Comparison of ENCODE assay signal across 8 cellular contexts in the genomic region with DNA sequence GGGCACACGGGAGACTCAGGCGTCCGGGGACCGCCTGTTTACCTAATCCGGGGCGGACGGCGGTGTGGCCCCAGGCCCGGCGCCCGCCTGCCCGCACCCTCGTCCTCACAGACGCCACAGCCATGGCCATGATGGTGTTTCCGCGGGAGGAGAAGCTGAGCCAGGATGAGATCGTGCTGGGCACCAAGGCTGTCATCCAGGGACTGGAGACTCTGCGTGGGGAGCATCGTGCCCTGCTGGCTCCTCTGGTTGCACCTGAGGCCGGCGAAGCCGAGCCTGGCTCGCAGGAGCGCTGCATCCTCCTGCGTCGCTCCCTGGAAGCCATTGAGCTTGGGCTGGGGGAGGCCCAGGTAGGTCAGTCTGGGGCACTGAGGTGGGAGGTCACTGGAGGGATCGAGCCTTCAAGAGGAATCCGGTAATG. TPM values are rescaled to one million over a fixed set of nuclear protein-coding genes. Genes with fewer than 3 reads are reported as not detected.
A peak's percentile ranks its signal among the peaks of the same experiment; 100 is the strongest.
DNase-seq lines count a peak whose midpoint lies in the region; ATAC-seq and TF ChIP-seq lines count a peak whose summit lies in the region.

No MANE protein-coding gene starts in this region.

- H3K9ac ChIP-seq in IMR-90 (ENCODE audit: low read depth, low read length), result peak overlapping the region; percentile 88

- in situ Hi-C loops in IMR-90 (cut with MboI; ENCODE audit: low sequenced_read_pairs), result no loop called here

- H2AK5ac ChIP-seq in IMR-90 (ENCODE audit: low read depth, low read length), result peak overlapping the region; percentile 80

- WGBS in IMR-90 (ENCODE audit: extremely low coverage in 2 of 2, insufficient read length in 1 of 2), 2 experiments, result 3% methylated on average over 18 of the region's 28 CpGs; no CpG with 5 or more reads in 1 of the 2 experiments

- no peak overlapping the region for H2BK20ac ChIP-seq in IMR-90 (ENCODE audit: low read depth, low read length)

- intact Hi-C loops in IMR-90 (cut with micrococcal nuclease), result loop anchor here (2.0 kb wide), 2 partner anchors 36 to 188 kb away; a partner anchor contains a TSS

- no TSS peak for BruUV-seq in IMR-90 (replicated peaks; lab: Mats Ljungman, UMichigan)

- POLR2A ChIA-PET in IMR-90 (lab: Charles Lee; ENCODE audit: unreplicated experiment), result no interaction called here

- H2AK9ac ChIP-seq in IMR-90 (replicated peaks; ENCODE audit: low read depth, low read length, poor library complexity), result peak overlapping the region; percentile 96

- peak; percentile 4 for ATAC-seq in IMR-90 (ENCODE audit: low read depth)
- no peak for ATAC-seq in HG03432 (IDR thresholded peaks at IDR 0.05; ENCODE audit: unreplicated experiment)

- H3K4me2 ChIP-seq in IMR-90 (ENCODE audit: low read depth, low read length), result peak overlapping the region; percentile 93

- peaks cover 19% of the 10 kb centered on the region for H4K20me1 ChIP-seq in IMR-90 (ENCODE audit: insufficient read depth, low read length)

- H2BK15ac ChIP-seq in IMR-90 (ENCODE audit: low read depth, low read length), result no peak overlapping the region

- H3K4me3 ChIP-seq in AG09309 (ENCODE audit: control insufficient read depth, low read depth, low read length), result peak overlapping the region; percentile 87
- peak overlapping the region; percentile 72 for H3K4me3 ChIP-seq in IMR-90 (ENCODE audit: insufficient read depth, low read depth, low read length)
- H3K4me3 ChIP-seq in muscle layer of duodenum (ENCODE audit: low read depth in 1 of 2, low read length in 2 of 2), result peak overlapping the region; percentile 68 to 98

- H3K79me1 ChIP-seq in IMR-90 (ENCODE audit: low read depth in 1 of 2, low read length in 2 of 2), result peaks cover 28 to 49% of the 10 kb centered on the region in 2 experiments

- peak overlapping the region in 1 of 2 experiments; percentile 29; a peak in 2 of 4 replicates for H4K8ac ChIP-seq in IMR-90 (ENCODE audit: low read depth in 2 of 2, low read length in 2 of 2)

- no peak overlapping the region for H3K18ac ChIP-seq in IMR-90 (ENCODE audit: low read depth, low read length)

- no peak for DNase-seq in AG09309 (ENCODE audit: low read depth)
- no peak for DNase-seq in IMR-90
- no peak for DNase-seq in SHP77 treated with DMSO at 0.1 percent for 48 hours (lab: John Stamatoyannopoulos, UW)
- no peak for DNase-seq in NCI-H1092 treated with DMSO at 0.1 percent for 48 hours (lab: John Stamatoyannopoulos, UW)
- DNase-seq in NCI-H748 (lab: John Stamatoyannopoulos, UW; ENCODE audit: unreplicated experiment), result no peak

- peak overlapping the region; percentile 98 for H2AFZ ChIP-seq in IMR-90 (replicated peaks; ENCODE audit: low read length, poor library complexity)

- TF ChIP-seq RAD21 in IMR-90 (IDR thresholded peaks at IDR 0.05; ENCODE audit: low read length), result no peak

- peak overlapping the region; percentile 31; the same call in 1 of the 2 replicates for H3K14ac ChIP-seq in IMR-90 (replicated peaks; ENCODE audit: low read depth, low read length)

- H3K4me1 ChIP-seq in IMR-90 (ENCODE audit: control insufficient read depth, insufficient read depth, low read length), result peaks cover 8% of the 10 kb centered on the region; the same call in 1 of the 2 replicates
- H3K4me1 ChIP-seq in muscle layer of duodenum (ENCODE audit: control insufficient read depth in 1 of 2, insufficient read depth in 2 of 2, low read length in 2 of 2), result peaks cover 0 to 18% of the 10 kb centered on the region in 2 donors

- H3K23ac ChIP-seq in IMR-90 (ENCODE audit: low read depth, low read length), result peak overlapping the region; percentile 21; the same call in 1 of the 2 replicates

- no peaks in the 10 kb centered on the region for H3K9me3 ChIP-seq in IMR-90 (ENCODE audit: control insufficient read depth, insufficient read depth, low read length)
- H3K9me3 ChIP-seq in muscle layer of duodenum (ENCODE audit: control insufficient read depth in 1 of 2, low read length in 2 of 2), result no peaks in the 10 kb centered on the region

- H3K36me3 ChIP-seq in IMR-90 (ENCODE audit: control insufficient read depth, insufficient read depth, low read length) (peaks cover 36% of the 10 kb centered on the region), muscle layer of duodenum (ENCODE audit: control insufficient read depth in 1 of 2, insufficient read depth in 2 of 2, low read length in 2 of 2) (peaks cover 9 to 26% of the 10 kb centered on the region in 2 donors)

- H3K4ac ChIP-seq in IMR-90 (ENCODE audit: low read depth, low read length), result 0 out of 2 replicates have a peak overlapping the region, but pooled peaks have one; percentile 3

- no peak for TF ChIP-seq CTCF in AG09309 (IDR thresholded peaks at IDR 0.05; ENCODE audit: control insufficient read depth, insufficient read depth, low read depth, low read length, missing control alignments)
- TF ChIP-seq CTCF in IMR-90 (conservative IDR thresholded peaks at IDR 0.05; ENCODE audit: low read depth, low read length), result no peak

- H3K27me3 ChIP-seq in IMR-90 (ENCODE audit: control insufficient read depth, insufficient read depth, low read length) (no peaks in the 10 kb centered on the region), muscle layer of duodenum (ENCODE audit: low read depth, low read length) (no peaks in the 10 kb centered on the region)

- TF ChIP-seq POLR2A in IMR-90 (IDR thresholded peaks at IDR 0.05; ENCODE audit: low read depth, low read length), result no peak

- H4K91ac ChIP-seq in IMR-90 (ENCODE audit: insufficient read depth, low read depth, low read length), result no peak overlapping the region

- H2BK5ac ChIP-seq in IMR-90 (ENCODE audit: low read depth, low read length, poor library complexity, severe bottlenecking), result peak overlapping the region; percentile 15

- no peaks in the 10 kb centered on the region; the same call in 1 of the 2 replicates for H3K9me1 ChIP-seq in IMR-90 (ENCODE audit: insufficient read depth, low read length)

- no peak overlapping the region for H2BK120ac ChIP-seq in IMR-90 (ENCODE audit: low read depth, low read length)

- H3K27ac ChIP-seq in IMR-90 (ENCODE audit: insufficient read depth, low read length) (peak overlapping the region; percentile 72), cingulate gyrus (ENCODE audit: low read depth, low read length) (peak overlapping the region; percentile 25), muscle layer of duodenum (ENCODE audit: low read length) (peak overlapping the region; percentile 20)

- dilution Hi-C loops in IMR-90 (cut with HindIII; ENCODE audit: low sequenced_read_pairs, unreplicated experiment), result no loop called here

- no peak overlapping the region for H3K56ac ChIP-seq in IMR-90 (ENCODE audit: extremely low read depth, insufficient read depth, low read length)

- no peak overlapping the region for H4K5ac ChIP-seq in IMR-90 (ENCODE audit: low read depth, low read length)

- CTCF ChIA-PET in IMR-90 (lab: Yijun Ruan, JAX), result interaction anchor here (0.6 to 1.0 kb wide), 3 partner anchors 24 to 562 kb away, joined by 3 to 4 read pairs (median 3); no protein-coding TSS in a partner anchor

TF ChIP-seq in IMR-90, 13 proteins besides CTCF, POLR2A, EP300 and RAD21 (continues in another document):
- TF ChIP-seq, protein P1, sequence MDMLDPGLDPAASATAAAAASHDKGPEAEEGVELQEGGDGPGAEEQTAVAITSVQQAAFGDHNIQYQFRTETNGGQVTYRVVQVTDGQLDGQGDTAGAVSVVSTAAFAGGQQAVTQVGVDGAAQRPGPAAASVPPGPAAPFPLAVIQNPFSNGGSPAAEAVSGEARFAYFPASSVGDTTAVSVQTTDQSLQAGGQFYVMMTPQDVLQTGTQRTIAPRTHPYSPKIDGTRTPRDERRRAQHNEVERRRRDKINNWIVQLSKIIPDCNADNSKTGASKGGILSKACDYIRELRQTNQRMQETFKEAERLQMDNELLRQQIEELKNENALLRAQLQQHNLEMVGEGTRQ (IDR thresholded peaks at IDR 0.05; ENCODE audit: low read depth, low read length), result no peak
- TF ChIP-seq MAZ (IDR thresholded peaks at IDR 0.05; ENCODE audit: borderline replicate concordance, low read depth, low read length), result no peak
- TF ChIP-seq MXI1 (IDR thresholded peaks at IDR 0.05; ENCODE audit: borderline replicate concordance, low read depth, low read length), result no peak
- TF ChIP-seq MAFK (IDR thresholded peaks at IDR 0.05; ENCODE audit: low read depth, low read length), result no peak
- TF ChIP-seq RCOR1 (IDR thresholded peaks at IDR 0.05; ENCODE audit: insufficient replicate concordance, low read length), result no peak
- TF ChIP-seq, protein P2, sequence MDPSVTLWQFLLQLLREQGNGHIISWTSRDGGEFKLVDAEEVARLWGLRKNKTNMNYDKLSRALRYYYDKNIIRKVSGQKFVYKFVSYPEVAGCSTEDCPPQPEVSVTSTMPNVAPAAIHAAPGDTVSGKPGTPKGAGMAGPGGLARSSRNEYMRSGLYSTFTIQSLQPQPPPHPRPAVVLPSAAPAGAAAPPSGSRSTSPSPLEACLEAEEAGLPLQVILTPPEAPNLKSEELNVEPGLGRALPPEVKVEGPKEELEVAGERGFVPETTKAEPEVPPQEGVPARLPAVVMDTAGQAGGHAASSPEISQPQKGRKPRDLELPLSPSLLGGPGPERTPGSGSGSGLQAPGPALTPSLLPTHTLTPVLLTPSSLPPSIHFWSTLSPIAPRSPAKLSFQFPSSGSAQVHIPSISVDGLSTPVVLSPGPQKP (IDR thresholded peaks at IDR 0.05; ENCODE audit: borderline replicate concordance, low read depth, low read length), result no peak
- TF ChIP-seq CEBPB (IDR thresholded peaks at IDR 0.05; ENCODE audit: low read depth, low read length), result no peak
- no peak for TF ChIP-seq RFX5 (IDR thresholded peaks at IDR 0.05; ENCODE audit: low read depth, low read length)

RNA-seq across cellular contexts. Expression of a gene that starts 1.0 kb away (rescaled TPM):
- total RNA-seq in IMR-90 (2012; rRNA removed), result 6.9 and 7.9 TPM in 2 replicates
- 22.0 and 26.4 TPM in 2 replicates for polyA plus RNA-seq in IMR-90 (2012; rRNA removed)
- 17.9 and 22.6 TPM in 2 replicates for polyA plus RNA-seq in IMR-90 (2012; cell fraction: cytosol; rRNA removed)
- 49.7 and 99.1 TPM in 2 replicates for polyA plus RNA-seq in IMR-90 (2012; cell fraction: nucleus; rRNA removed; ENCODE audit: low replicate concordance)

RNA-seq across cellular contexts. Expression of a gene that starts 10.0 kb away (rescaled TPM):
- 76.9 and 83.7 TPM in 2 replicates for total RNA-seq in IMR-90 (2012; rRNA removed)
- polyA plus RNA-seq in IMR-90 (2012; rRNA removed), result 248 and 296 TPM in 2 replicates
- 149 and 250 TPM in 2 replicates for polyA plus RNA-seq in IMR-90 (2012; cell fraction: cytosol; rRNA removed)
- 91.2 and 145 TPM in 2 replicates for polyA plus RNA-seq in IMR-90 (2012; cell fraction: nucleus; rRNA removed; ENCODE audit: low replicate concordance)

RNA-seq across cellular contexts. Expression of a gene that starts 19.5 kb away (rescaled TPM):
- total RNA-seq in IMR-90 (2012; rRNA removed), result 0.54 and 0.83 TPM in 2 replicates
- polyA plus RNA-seq in IMR-90 (2012; rRNA removed), result 3.4 and 5.2 TPM in 2 replicates
- polyA plus RNA-seq in IMR-90 (2012; cell fraction: cytosol; rRNA removed), result 3.2 and 6.7 TPM in 2 replicates
- 4.2 and 9.4 TPM in 2 replicates for polyA plus RNA-seq in IMR-90 (2012; cell fraction: nucleus; rRNA removed; ENCODE audit: low replicate concordance)

RNA-seq across cellular contexts. Expression of a gene that starts 30.5 kb away (rescaled TPM):
- 128 and 134 TPM in 2 replicates for total RNA-seq in IMR-90 (2012; rRNA removed)
- polyA plus RNA-seq in IMR-90 (2012; rRNA removed), result 207 and 219 TPM in 2 replicates
- polyA plus RNA-seq in IMR-90 (2012; cell fraction: cytosol; rRNA removed), result 235 and 292 TPM in 2 replicates
- polyA plus RNA-seq in IMR-90 (2012; cell fraction: nucleus; rRNA removed; ENCODE audit: low replicate concordance), result 160 and 316 TPM in 2 replicates

RNA-seq across cellular contexts. Expression of a gene that starts 33.2 kb away (rescaled TPM):
- not detected in 2 replicates for total RNA-seq in IMR-90 (2012; rRNA removed)
- polyA plus RNA-seq in IMR-90 (2012; rRNA removed), result 0.03 and 0.07 TPM in 2 replicates
- polyA plus RNA-seq in IMR-90 (2012; cell fraction: cytosol; rRNA removed), result 0.04 and 0.18 TPM in 2 replicates
- polyA plus RNA-seq in IMR-90 (2012; cell fraction: nucleus; rRNA removed; ENCODE audit: low replicate concordance), result 0.11 and 0.21 TPM in 2 replicates

Comparison
In these comparisons a context has a peak if more than half of its experiments do, and no peak if none do; other contexts are left out.
1. H3K27ac ChIP-seq: peak in every context shown above with its lines; median percentile 72 in IMR-90; 25 in cingulate gyrus; 20 in muscle layer of duodenum.